In genomic region chr21:46320331-46320801, GRCh38 we compare ENCODE assay signal across 11 cellular contexts. TPM values are rescaled to one million over a fixed set of nuclear protein-coding genes. Genes with fewer than 3 reads are reported as not detected.
DNase-seq lines count a peak whose midpoint lies in the region; TF ChIP-seq lines count a peak whose summit lies in the region.
"Had no signal": no experiment of that assay in that cellular context is flagged by ENCODE, and none has a peak within 500 bp of the region (broad histone marks: within the 10 kb centered on the region; RNA-seq: fewer than 3 reads in every experiment).

No MANE protein-coding gene starts in this region.

- TF ChIP-seq POLR2A in stomach (IDR thresholded peaks at IDR 0.05): no peak

- TF ChIP-seq EP300 in stomach (IDR thresholded peaks at IDR 0.05): no peak

- H3K4me3 ChIP-seq in Loucy (ENCODE audit: low read length, poor library complexity, severe bottlenecking): peak overlapping the region; percentile 99
- H3K4me3 ChIP-seq in endodermal cell (ENCODE audit: low read length): peak overlapping the region; percentile 54
- no peak overlapping the region; the same call in 1 of the 2 replicates for H3K4me3 ChIP-seq in MG63
- H3K4me3 ChIP-seq in stomach: no peak overlapping the region
- H3K4me3 ChIP-seq: tibial artery had no signal

- H3K36me3 Mint-ChIP-seq in endodermal cell (ENCODE audit: low read depth): peaks cover 11% of the 10 kb centered on the region
- H3K36me3 Mint-ChIP-seq: activated naive CD4-positive, alpha-beta T cell treated with anti-CD3 and anti-CD28 coated beads, Interleukin-2, amount 50 U/mL, for 24 hours had no signal

- H3K4me1 Mint-ChIP-seq in endodermal cell: peaks cover 28% of the 10 kb centered on the region

- H3K9me3 ChIP-seq in Loucy (ENCODE audit: insufficient read depth, low read depth, low read length) (no peaks in the 10 kb centered on the region), endodermal cell (ENCODE audit: control insufficient read depth, low read length) (no peaks in the 10 kb centered on the region), MG63 (no peaks in the 10 kb centered on the region), stomach (no peaks in the 10 kb centered on the region)
- H3K9me3 ChIP-seq: tibial artery had no signal

- H3K79me2 ChIP-seq in Loucy (ENCODE audit: insufficient read depth, low read length): peaks cover 63% of the 10 kb centered on the region

- H3K27me3 ChIP-seq in Loucy (ENCODE audit: insufficient read depth, low read length, poor library complexity, severe bottlenecking): peaks cover 17% of the 10 kb centered on the region
- H3K27me3 ChIP-seq in endodermal cell (ENCODE audit: control insufficient read depth, insufficient read depth, low read length, poor library complexity, severe bottlenecking): no peaks in the 10 kb centered on the region
- no peaks in the 10 kb centered on the region for H3K27me3 ChIP-seq in MG63
- no peaks in the 10 kb centered on the region for H3K27me3 ChIP-seq in stomach
- H3K27me3 ChIP-seq: tibial artery had no signal

- no peak overlapping the region for H3K27ac Mint-ChIP-seq in endodermal cell
- H3K27ac Mint-ChIP-seq: activated naive CD4-positive, alpha-beta T cell treated with anti-CD3 and anti-CD28 coated beads, Interleukin-2, amount 50 U/mL, for 24 hours had no signal

- H3K36me3 ChIP-seq in Loucy (ENCODE audit: insufficient read depth, low read length): no peaks in the 10 kb centered on the region; the same call in 1 of the 2 replicates
- H3K36me3 ChIP-seq in endodermal cell (ENCODE audit: control insufficient read depth, insufficient read depth, low read length): no peaks in the 10 kb centered on the region
- H3K36me3 ChIP-seq in MG63: peaks cover 36% of the 10 kb centered on the region
- H3K36me3 ChIP-seq in stomach: no peaks in the 10 kb centered on the region
- H3K36me3 ChIP-seq: tibial artery had no signal

- intact Hi-C loops in stomach (cut with DNase I; ENCODE audit: low total_unique reads): no loop called here

- H3K4me3 Mint-ChIP-seq in endodermal cell: no peak overlapping the region
- H3K4me3 Mint-ChIP-seq: activated naive CD4-positive, alpha-beta T cell treated with anti-CD3 and anti-CD28 coated beads, Interleukin-2, amount 50 U/mL, for 24 hours had no signal

- H3K4me1 ChIP-seq in Loucy (ENCODE audit: insufficient read depth, low read length, poor library complexity, severe bottlenecking) (peaks cover 38% of the 10 kb centered on the region), endodermal cell (ENCODE audit: control insufficient read depth, insufficient read depth, low read length) (no peaks in the 10 kb centered on the region), stomach (peaks cover 16 to 52% (median 29%) of the 10 kb centered on the region in 4 donors)

- H3K27me3 Mint-ChIP-seq in endodermal cell (ENCODE audit: insufficient read depth): no peaks in the 10 kb centered on the region
- H3K27me3 Mint-ChIP-seq: activated naive CD4-positive, alpha-beta T cell treated with anti-CD3 and anti-CD28 coated beads, Interleukin-2, amount 50 U/mL, for 24 hours had no signal

- H3K9me2 ChIP-seq in Loucy (replicated peaks; ENCODE audit: low read depth, low read length): no peaks in the 10 kb centered on the region

- H3K9me3 Mint-ChIP-seq in endodermal cell: no peaks in the 10 kb centered on the region
- H3K9me3 Mint-ChIP-seq: activated naive CD4-positive, alpha-beta T cell treated with anti-CD3 and anti-CD28 coated beads, Interleukin-2, amount 50 U/mL, for 24 hours had no signal

- H3K9ac ChIP-seq in Loucy (ENCODE audit: low read depth, low read length, poor library complexity, severe bottlenecking) (peak overlapping the region; percentile 100), endodermal cell (ENCODE audit: extremely low read depth, low read length, poor library complexity, severe bottlenecking) (no peak overlapping the region)

- H4K20me1 ChIP-seq in Loucy (ENCODE audit: insufficient read depth, low read length, poor library complexity, severe bottlenecking): peaks cover 27% of the 10 kb centered on the region

- DNase-seq in GF-D8 (lab: John Stamatoyannopoulos, UW): peak; percentile 39
- DNase-seq in endodermal cell: no peak
- no peak for DNase-seq in kidney tubule cell (ENCODE audit: low spot score)
- DNase-seq in MG63: no peak
- no peak for DNase-seq in stomach
- DNase-seq: effector CD8-positive, alpha-beta T cell; NCI-H510A treated with DMSO at 0.1 percent for 48 hours; stimulated activated CD4-positive, alpha-beta T cell treated with anti-CD3 and anti-CD28 coated beads, Interleukin-4, amount 100 ng/mL, for 24 hours; tibial artery had no signal

- 85 to 90% methylated on average over 2 to 4 of the region's 4 CpGs for WGBS in endodermal cell (ENCODE audit: insufficient coverage in 1 of 2, insufficient read length in 1 of 2), 2 experiments
- 64 to 74% (median 70%) methylated on average over 4 of the region's 4 CpGs for WGBS in stomach, 5 donors

- H3F3A ChIP-seq in Loucy (ENCODE audit: low read depth): peaks cover 16% of the 10 kb centered on the region

- H3K27ac ChIP-seq in endodermal cell (ENCODE audit: low read depth, low read length) (no peak overlapping the region), stomach (no peak overlapping the region)
- H3K27ac ChIP-seq: tibial artery had no signal

- H3K4me2 ChIP-seq in Loucy (ENCODE audit: low read depth, low read length, poor library complexity, severe bottlenecking): peak overlapping the region; percentile 99

- H2AFZ ChIP-seq in Loucy (ENCODE audit: low read length): no peak overlapping the region

- TF ChIP-seq CTCF in Loucy (conservative IDR thresholded peaks at IDR 0.05; ENCODE audit: low read length) (no peak), endodermal cell (conservative IDR thresholded peaks at IDR 0.05) (no peak), stomach (IDR thresholded peaks at IDR 0.05) (no peak)

RNA-seq across cellular contexts. Expression of gene C21orf58, which starts 3.3 kb away (rescaled TPM):
- 10 to 100 TPM; 19.6 to 37.4 TPM for total RNA-seq in endodermal cell
- polyA plus RNA-seq in endodermal cell (2013, experiment 1 of 2): 24.1 TPM
- polyA plus RNA-seq in endodermal cell (2013, experiment 2 of 2): 26.2 TPM
- 3.0 and 4.7 TPM in 2 replicates for total RNA-seq in MG63 (2014; rRNA removed; shearing (Covaris generic); ENCODE audit: low replicate concordance)
- 10 to 100 TPM in 1 of 5 donors, 1 to 10 TPM in 3, under 1 TPM in 1; 0.89 to 15.1 (median 7.8) TPM for total RNA-seq in stomach
- polyA plus RNA-seq in stomach: 1 to 10 TPM; 1.7 to 2.8 (median 2.5) TPM

RNA-seq across cellular contexts. Expression of gene PCNT, which starts 3.6 kb away (rescaled TPM):
- 10 to 100 TPM; 40.1 to 40.7 TPM for total RNA-seq in endodermal cell
- 32.9 TPM for polyA plus RNA-seq in endodermal cell (2013, experiment 1 of 2)
- 28.4 TPM for polyA plus RNA-seq in endodermal cell (2013, experiment 2 of 2)
- 51.7 and 57.0 TPM in 2 replicates for total RNA-seq in MG63 (2014; rRNA removed; shearing (Covaris generic); ENCODE audit: low replicate concordance)
- 100 to 1,000 TPM in 1 of 5 donors, 10 to 100 TPM in 4; 24.2 to 133 (median 63.6) TPM for total RNA-seq in stomach
- 10 to 100 TPM in 1 of 3 donors, 1 to 10 TPM in 2; 4.7 to 10.9 (median 7.9) TPM for polyA plus RNA-seq in stomach

RNA-seq across cellular contexts. Expression of gene YBEY, which starts 34.2 kb away (rescaled TPM):
- total RNA-seq in endodermal cell (10 to 100 TPM; 19.6 to 23.3 TPM), stomach (10 to 100 TPM in 2 of 5 donors, 1 to 10 TPM in 3; 1.0 to 22.0 (median 5.3) TPM)
- polyA plus RNA-seq in endodermal cell (2013, experiment 1 of 2): 40.0 TPM
- polyA plus RNA-seq in endodermal cell (2013, experiment 2 of 2): 28.0 TPM
- total RNA-seq in MG63 (2014; rRNA removed; shearing (Covaris generic); ENCODE audit: low replicate concordance): 42.8 and 55.8 TPM in 2 replicates
- polyA plus RNA-seq in stomach: 10 to 100 TPM; 14.2 to 19.6 (median 16.4) TPM

RNA-seq across cellular contexts. Expression of gene MCM3AP, which starts 35.0 kb away (rescaled TPM):
- total RNA-seq in endodermal cell (100 to 1,000 TPM; 120 to 161 TPM), stomach (100 to 1,000 TPM in 2 of 5 donors, 10 to 100 TPM in 3; 55.8 to 555 (median 97.1) TPM)
- polyA plus RNA-seq in endodermal cell (2013, experiment 1 of 2): 84.8 TPM
- 76.7 TPM for polyA plus RNA-seq in endodermal cell (2013, experiment 2 of 2)
- 76.0 and 108 TPM in 2 replicates for total RNA-seq in MG63 (2014; rRNA removed; shearing (Covaris generic); ENCODE audit: low replicate concordance)
- polyA plus RNA-seq in stomach: 10 to 100 TPM; 18.9 to 35.8 (median 24.6) TPM

Comparison
In these comparisons a context has a peak if more than half of its experiments do, and no peak if none do; other contexts are left out.
1. H3K4me3 ChIP-seq: peak in Loucy (single experiment) and endodermal cell (single experiment); none in MG63 (single experiment) and stomach (0 of 4).